In the genomic region with DNA sequence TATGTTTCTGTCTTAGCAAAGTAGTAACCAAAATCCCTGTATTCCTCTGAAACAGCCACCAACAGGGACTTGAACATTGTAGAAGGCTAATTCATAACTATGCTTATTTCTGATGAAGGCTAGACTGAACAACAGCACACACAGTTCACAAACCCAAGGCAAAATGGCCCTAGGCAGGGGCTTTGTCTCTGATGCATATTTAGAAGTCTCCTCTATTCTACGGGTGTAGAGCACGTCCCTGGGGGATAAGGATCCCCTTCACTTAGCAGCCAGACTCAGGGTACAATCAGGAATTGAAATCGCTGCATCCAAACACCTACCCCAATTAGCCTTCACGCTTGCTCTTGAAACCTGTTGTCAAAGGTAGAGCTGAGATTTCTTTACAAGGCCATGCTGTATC, we compare ENCODE assay signal across 20 cellular contexts. TPM values are rescaled to one million over a fixed set of nuclear protein-coding genes. Genes with fewer than 3 reads are reported as not detected.
DNase-seq lines count a peak whose midpoint lies in the region; ATAC-seq and TF ChIP-seq lines count a peak whose summit lies in the region.
"Had no signal": no experiment of that assay in that cellular context is flagged by ENCODE, and none has a peak within 500 bp of the region (broad histone marks: within the 10 kb centered on the region; RNA-seq: fewer than 3 reads in every experiment).

No MANE protein-coding gene starts in this region.

- H3K4me2 ChIP-seq in H9 (ENCODE audit: insufficient read depth, insufficient read length, low read length): no peak overlapping the region
- H3K4me2 ChIP-seq: A549 had no signal

- no peak overlapping the region for H2AK5ac ChIP-seq in H9 (ENCODE audit: insufficient read length, low read length)

- no peak for ATAC-seq in WTC11
- no peak for ATAC-seq in HG03095 (IDR thresholded peaks at IDR 0.05; ENCODE audit: unreplicated experiment)
- ATAC-seq: A549, GM12878 had no signal

- no peak overlapping the region for H2BK5ac ChIP-seq in H9 (ENCODE audit: insufficient read length, low read length)

- no peak overlapping the region for H2BK120ac ChIP-seq in H9 (ENCODE audit: low read depth, low read length, poor library complexity, severe bottlenecking)

- H3K4me1 Mint-ChIP-seq in H9: peaks cover 76% of the 10 kb centered on the region in 2 experiments
- H3K4me1 Mint-ChIP-seq in WTC11: peaks cover 68% of the 10 kb centered on the region
- H3K4me1 Mint-ChIP-seq in nephron progenitor cell: peaks cover 42% of the 10 kb centered on the region

- no peaks in the 10 kb centered on the region for H3K23me2 ChIP-seq in H9 (ENCODE audit: insufficient read length, low read depth, low read length, poor library complexity, severe bottlenecking)

- H3K18ac ChIP-seq in H9 (ENCODE audit: insufficient read length, low read depth, low read length): no peak overlapping the region

- H3K27me3 Mint-ChIP-seq in H9 (ENCODE audit: low read depth) (no peaks in the 10 kb centered on the region), WTC11 (ENCODE audit: low read depth) (no peaks in the 10 kb centered on the region), nephron progenitor cell (ENCODE audit: low read depth, poor library complexity) (peaks cover 3% of the 10 kb centered on the region)
- H3K27me3 Mint-ChIP-seq: CD4-positive, alpha-beta T cell had no signal

- H4K5ac ChIP-seq in H9 (ENCODE audit: insufficient read length, low read depth, low read length): no peak overlapping the region

- H4K91ac ChIP-seq in H9 (ENCODE audit: insufficient read length, low read depth, low read length): no peak overlapping the region

- no peaks in the 10 kb centered on the region for H3K9me3 ChIP-seq in H9 (ENCODE audit: control insufficient read depth, low read depth, low read length)
- H3K9me3 ChIP-seq: A549, MG63 had no signal

- no CpG with 5 or more reads among the region's 4 CpGs for WGBS in H9 (ENCODE audit: extremely low coverage, insufficient read length, low lambda C conversion rate)

- no peak overlapping the region for H3K56ac ChIP-seq in H9 (ENCODE audit: insufficient read length, low read depth, low read length)

- H2BK12ac ChIP-seq in H9 (ENCODE audit: insufficient read length, low read depth, low read length): no peak overlapping the region

- no peaks in the 10 kb centered on the region; a peak in 1 of 5 replicates for H3K9me3 Mint-ChIP-seq in H9
- H3K9me3 Mint-ChIP-seq in WTC11: peaks cover 13% of the 10 kb centered on the region
- peaks cover 26% of the 10 kb centered on the region for H3K9me3 Mint-ChIP-seq in nephron progenitor cell

- DNase-seq in H9 (no peak), WTC11 (ENCODE audit: low spot score) (no peak), nephron progenitor cell (no peak), KBM-7 (no peak)
- DNase-seq: CD4-positive, alpha-beta T cell; EL; GM23248; HFFc6; Kasumi-1; MG63; NCI-H1436 treated with DMSO at 0.1 percent for 48 hours; NK-92 treated with Interleukin-12 subunit alpha and Interleukin-12 subunit beta, amount 100 ng/mL, for 24 hours; SHP77 had no signal

- in situ Hi-C loops in KBM-7 (cut with MboI; ENCODE audit: low pct_unique_long_range_greater_than_20kb, low sequenced_read_pairs): no loop called here

- H3K4me1 ChIP-seq in H9 (ENCODE audit: insufficient read depth, low read length): peaks cover 3% of the 10 kb centered on the region; the same call in 1 of the 2 replicates
- H3K4me1 ChIP-seq: A549 had no signal

- H3T11ph ChIP-seq in H9 (ENCODE audit: low read length): no peak overlapping the region

- POLR2A ChIA-PET in WTC11 (lab: Charles Lee): no interaction called here

- peaks cover 36 to 78% (median 71%) of the 10 kb centered on the region in 3 experiments for H3K36me3 Mint-ChIP-seq in H9 (ENCODE audit: insufficient read depth in 1 of 3, low read depth in 3 of 3)
- peaks cover 40% of the 10 kb centered on the region for H3K36me3 Mint-ChIP-seq in WTC11
- H3K36me3 Mint-ChIP-seq in nephron progenitor cell (ENCODE audit: low read depth): peaks cover 69% of the 10 kb centered on the region
- H3K36me3 Mint-ChIP-seq: IgD-negative memory B cell had no signal

- H3K27ac Mint-ChIP-seq in H9 (peak overlapping the region; percentile 20 to 88 (median 44); a peak in 5 of 7 replicates), WTC11 (peak overlapping the region; percentile 93), nephron progenitor cell (no peak overlapping the region)
- H3K27ac Mint-ChIP-seq: CD4-positive, alpha-beta T cell; HFFc6 had no signal

- no peak overlapping the region for H2BK15ac ChIP-seq in H9 (ENCODE audit: low read depth, low read length)

- H3K27ac ChIP-seq in H9 (ENCODE audit: insufficient read length, low read depth, low read length) (no peak overlapping the region), layer of hippocampus (ENCODE audit: low read depth, low read length) (peak overlapping the region; percentile 72), temporal lobe (ENCODE audit: low read depth, low read length) (peak overlapping the region; percentile 80)
- H3K27ac ChIP-seq: A549, GM23248, SK-N-MC had no signal

- no peak overlapping the region for H3K23ac ChIP-seq in H9 (ENCODE audit: insufficient read length, low read depth, low read length)

- TF ChIP-seq CTCF in H9 (conservative IDR thresholded peaks at IDR 0.05): no peak
- TF ChIP-seq CTCF in WTC11 (IDR thresholded peaks at IDR 0.05): no peak
- no peak for TF ChIP-seq CTCF in nephron progenitor cell (IDR thresholded peaks at IDR 0.05)

- H3K14ac ChIP-seq in H9 (ENCODE audit: insufficient read depth, low read length): no peak overlapping the region

- no peak overlapping the region for H3K4me3 Mint-ChIP-seq in H9
- no peak overlapping the region for H3K4me3 Mint-ChIP-seq in WTC11
- no peak overlapping the region for H3K4me3 Mint-ChIP-seq in nephron progenitor cell
- H3K4me3 Mint-ChIP-seq: CD4-positive, alpha-beta T cell; HFFc6; IgD-negative memory B cell had no signal

- no peaks in the 10 kb centered on the region for H4K20me1 ChIP-seq in H9 (ENCODE audit: control insufficient read depth, insufficient read depth, insufficient read length)

- CTCF ChIA-PET in WTC11 (lab: Charles Lee): interaction anchor here (1.8 kb wide), 1 partner anchor 56 kb away, joined by 8 read pairs; no protein-coding TSS in a partner anchor

- no peak overlapping the region for H3K9ac ChIP-seq in H9 (ENCODE audit: extremely low read depth, insufficient read length, low read length)
- H3K9ac ChIP-seq: GM23248 had no signal

- peaks cover 21% of the 10 kb centered on the region; the same call in 1 of the 2 replicates for H3K79me2 ChIP-seq in H9 (ENCODE audit: insufficient read depth, low read length)

- no peak overlapping the region for H2AFZ ChIP-seq in H9 (ENCODE audit: low read length)
- H2AFZ ChIP-seq: GM23248 had no signal

- no peak overlapping the region for H2BK20ac ChIP-seq in H9 (ENCODE audit: low read depth, low read length, poor library complexity, severe bottlenecking)

- H4K8ac ChIP-seq in H9 (replicated peaks; ENCODE audit: insufficient read length, low read depth, low read length): no peak overlapping the region

- H3K4ac ChIP-seq in H9 (ENCODE audit: low read depth, low read length): no peak overlapping the region

- peaks cover 16% of the 10 kb centered on the region for H3K79me1 ChIP-seq in H9 (ENCODE audit: insufficient read depth, low read depth, low read length, poor library complexity, severe bottlenecking)

- H3K27me3 ChIP-seq in H9 (ENCODE audit: insufficient read depth, low read length): no peaks in the 10 kb centered on the region
- no peaks in the 10 kb centered on the region for H3K27me3 ChIP-seq in layer of hippocampus (ENCODE audit: control insufficient read depth, insufficient read depth, low read length)
- H3K27me3 ChIP-seq: MG63 had no signal

TF ChIP-seq in WTC11, 78 proteins besides CTCF, POLR2A, EP300 and RAD21:
- TF ChIP-seq, protein P1, sequence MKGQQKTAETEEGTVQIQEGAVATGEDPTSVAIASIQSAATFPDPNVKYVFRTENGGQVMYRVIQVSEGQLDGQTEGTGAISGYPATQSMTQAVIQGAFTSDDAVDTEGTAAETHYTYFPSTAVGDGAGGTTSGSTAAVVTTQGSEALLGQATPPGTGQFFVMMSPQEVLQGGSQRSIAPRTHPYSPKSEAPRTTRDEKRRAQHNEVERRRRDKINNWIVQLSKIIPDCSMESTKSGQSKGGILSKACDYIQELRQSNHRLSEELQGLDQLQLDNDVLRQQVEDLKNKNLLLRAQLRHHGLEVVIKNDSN (CRISPR knock-in tag; IDR thresholded peaks at IDR 0.05): no peak
- TF ChIP-seq CBFB (CRISPR knock-in tag; IDR thresholded peaks at IDR 0.05; ENCODE audit: low read depth) (no peak), TCF7 (CRISPR knock-in tag; IDR thresholded peaks at IDR 0.05; ENCODE audit: low read depth) (no peak), SMAD3 (CRISPR knock-in tag; IDR thresholded peaks at IDR 0.05; ENCODE audit: borderline replicate concordance) (no peak), GABPB1 (CRISPR knock-in tag; IDR thresholded peaks at IDR 0.05) (no peak), ESRRA (CRISPR knock-in tag; IDR thresholded peaks at IDR 0.05; ENCODE audit: borderline replicate concordance) (no peak), SOX15 (CRISPR knock-in tag; IDR thresholded peaks at IDR 0.05) (no peak)
- TF ChIP-seq, protein P2, sequence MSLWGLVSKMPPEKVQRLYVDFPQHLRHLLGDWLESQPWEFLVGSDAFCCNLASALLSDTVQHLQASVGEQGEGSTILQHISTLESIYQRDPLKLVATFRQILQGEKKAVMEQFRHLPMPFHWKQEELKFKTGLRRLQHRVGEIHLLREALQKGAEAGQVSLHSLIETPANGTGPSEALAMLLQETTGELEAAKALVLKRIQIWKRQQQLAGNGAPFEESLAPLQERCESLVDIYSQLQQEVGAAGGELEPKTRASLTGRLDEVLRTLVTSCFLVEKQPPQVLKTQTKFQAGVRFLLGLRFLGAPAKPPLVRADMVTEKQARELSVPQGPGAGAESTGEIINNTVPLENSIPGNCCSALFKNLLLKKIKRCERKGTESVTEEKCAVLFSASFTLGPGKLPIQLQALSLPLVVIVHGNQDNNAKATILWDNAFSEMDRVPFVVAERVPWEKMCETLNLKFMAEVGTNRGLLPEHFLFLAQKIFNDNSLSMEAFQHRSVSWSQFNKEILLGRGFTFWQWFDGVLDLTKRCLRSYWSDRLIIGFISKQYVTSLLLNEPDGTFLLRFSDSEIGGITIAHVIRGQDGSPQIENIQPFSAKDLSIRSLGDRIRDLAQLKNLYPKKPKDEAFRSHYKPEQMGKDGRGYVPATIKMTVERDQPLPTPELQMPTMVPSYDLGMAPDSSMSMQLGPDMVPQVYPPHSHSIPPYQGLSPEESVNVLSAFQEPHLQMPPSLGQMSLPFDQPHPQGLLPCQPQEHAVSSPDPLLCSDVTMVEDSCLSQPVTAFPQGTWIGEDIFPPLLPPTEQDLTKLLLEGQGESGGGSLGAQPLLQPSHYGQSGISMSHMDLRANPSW (CRISPR knock-in tag; conservative IDR thresholded peaks at IDR 0.05; ENCODE audit: low read depth): no peak

RNA-seq across cellular contexts. Expression of gene FGFR2, which starts 45.5 kb away (rescaled TPM):
- total RNA-seq in H9 (2021): 133 and 135 TPM in 2 replicates
- 88.6 to 95.0 TPM (median 90.4 TPM) in 3 replicates for total RNA-seq in WTC11 (2021)
- total RNA-seq in temporal lobe: 46.7 TPM
- total RNA-seq: GM23248, HFFc6 had no signal
